8 cellular contexts compared by ENCODE assay signal in the genomic region with DNA sequence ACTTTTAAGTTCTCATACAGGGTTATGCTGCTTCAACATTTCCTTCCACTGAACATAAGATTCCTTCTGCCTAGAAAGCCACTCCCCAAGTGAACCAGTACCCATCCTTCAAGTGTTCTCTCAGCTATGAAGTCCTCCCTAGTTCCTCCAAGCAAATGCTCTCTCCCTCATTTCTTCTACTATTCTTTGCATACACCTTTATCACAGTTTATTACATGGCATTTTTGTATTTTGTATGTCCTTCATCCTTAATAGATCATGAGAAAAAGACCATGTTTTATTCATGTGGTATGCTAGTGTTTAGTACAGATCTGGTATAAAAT. TPM values are rescaled to one million over a fixed set of nuclear protein-coding genes. Genes with fewer than 3 reads are reported as not detected.
DNase-seq lines count a peak whose midpoint lies in the region; ATAC-seq, FAIRE-seq and TF ChIP-seq lines count a peak whose summit lies in the region.

No MANE protein-coding gene starts in this region.

- H3K36me3 ChIP-seq in Caco-2 (ENCODE audit: control insufficient read depth, insufficient read depth, low read length) (no peaks in the 10 kb centered on the region), HUES64 (ENCODE audit: insufficient read depth, low read length) (no peaks in the 10 kb centered on the region), bronchial epithelial cell (ENCODE audit: control insufficient read depth, insufficient read depth, low read length) (no peaks in the 10 kb centered on the region)

- H3K4me1 Mint-ChIP-seq in Caco-2 (ENCODE audit: low read depth, unreplicated experiment) (peaks cover 18% of the 10 kb centered on the region), neural crest cell (peaks cover 31% of the 10 kb centered on the region)

- no peak for FAIRE-seq in bronchial epithelial cell (lab: Jason Lieb, UNC)

- POLR2A ChIA-PET in Caco-2 (lab: Charles Lee), result no interaction called here

- H3K36me3 Mint-ChIP-seq in Caco-2 (ENCODE audit: insufficient read depth, unreplicated experiment), result peaks cover 6% of the 10 kb centered on the region
- no peaks in the 10 kb centered on the region for H3K36me3 Mint-ChIP-seq in neural crest cell (ENCODE audit: low read depth)

- H3K27me3 Mint-ChIP-seq in Caco-2 (ENCODE audit: insufficient read depth, unreplicated experiment) (no peaks in the 10 kb centered on the region), neural crest cell (ENCODE audit: low read depth) (no peaks in the 10 kb centered on the region)

- H3K9me3 Mint-ChIP-seq in Caco-2 (ENCODE audit: unreplicated experiment) (no peaks in the 10 kb centered on the region), neural crest cell (no peaks in the 10 kb centered on the region)

- H3K4me3 ChIP-seq in Caco-2 (ENCODE audit: low read depth, low read length), result peak overlapping the region; percentile 6; the same call in 1 of the 2 replicates
- peak overlapping the region; percentile 91 for H3K4me3 ChIP-seq in HUES64 (ENCODE audit: low read length)
- peak overlapping the region; percentile 81 for H3K4me3 ChIP-seq in bronchial epithelial cell (ENCODE audit: low read depth, low read length)

- no peaks in the 10 kb centered on the region for H3K9me3 ChIP-seq in Caco-2
- no peaks in the 10 kb centered on the region for H3K9me3 ChIP-seq in HUES64 (ENCODE audit: insufficient read depth, low read depth, low read length)

- peak overlapping the region; percentile 90 for H3K4me3 Mint-ChIP-seq in Caco-2 (ENCODE audit: unreplicated experiment)
- peak overlapping the region; percentile 75 for H3K4me3 Mint-ChIP-seq in neural crest cell

- intact Hi-C loops in Caco-2 (cut with micrococcal nuclease; ENCODE audit: unreplicated experiment), result loop anchor here (5.0 kb wide), 1 partner anchor 177 kb away; no protein-coding TSS in a partner anchor

- BruUV-seq in Caco-2 (replicated peaks; lab: Mats Ljungman, UMichigan), result no TSS peak

- no peak for TF ChIP-seq CTCF in Caco-2 (IDR thresholded peaks at IDR 0.05; ENCODE audit: insufficient read depth in 1 of 2, low read depth in 1 of 2, low read length in 1 of 2, severe bottlenecking in 1 of 2, unreplicated experiment in 1 of 2)
- no peak for TF ChIP-seq CTCF in bronchial epithelial cell (IDR thresholded peaks at IDR 0.05; ENCODE audit: insufficient read depth, low read length, severe bottlenecking)
- no peak for TF ChIP-seq CTCF in neural crest cell (conservative IDR thresholded peaks at IDR 0.05)
- no peak for TF ChIP-seq CTCF in GM13977 (IDR thresholded peaks at IDR 0.05; ENCODE audit: extremely low read depth, insufficient read depth, missing control alignments)

- DNase-seq in Caco-2 (no peak), bronchial epithelial cell (ENCODE audit: low read depth) (peak; percentile 29), neural crest cell (ENCODE audit: low read depth, low spot score) (no peak), GM13977 (ENCODE audit: low spot score) (no peak), GM19238 (ENCODE audit: insufficient read length, low spot score) (no peak)
- DNase-seq in effector CD4-positive, alpha-beta T cell, result no peak

- no peaks in the 10 kb centered on the region for H3K27me3 ChIP-seq in Caco-2 (replicated peaks; ENCODE audit: control insufficient read depth, insufficient read depth, low read length)
- H3K27me3 ChIP-seq in HUES64 (ENCODE audit: insufficient read depth, low read length), result peaks cover 14% of the 10 kb centered on the region
- no peaks in the 10 kb centered on the region for H3K27me3 ChIP-seq in bronchial epithelial cell (ENCODE audit: control insufficient read depth, insufficient read depth, low read length)

- CTCF ChIA-PET in Caco-2 (lab: Charles Lee), result no interaction called here

- in situ Hi-C loops in GM13977 (cut with MboI; ENCODE audit: low pct_unique_long_range_greater_than_20kb, low sequenced_read_pairs, unreplicated experiment), result no loop called here

- no peak overlapping the region for H3K9ac ChIP-seq in HUES64 (ENCODE audit: low read depth, low read length)

- peaks cover 25% of the 10 kb centered on the region for H3K4me1 ChIP-seq in Caco-2
- peaks cover 33% of the 10 kb centered on the region for H3K4me1 ChIP-seq in HUES64 (ENCODE audit: insufficient read depth, low read length)

- H3K27ac Mint-ChIP-seq in Caco-2 (ENCODE audit: unreplicated experiment), result no peak overlapping the region
- H3K27ac Mint-ChIP-seq in neural crest cell (ENCODE audit: unreplicated experiment), result no peak overlapping the region

- H3K27ac ChIP-seq in HUES64 (ENCODE audit: low read depth, low read length), result no peak overlapping the region

- ATAC-seq in esophagus mucosa, result no peak

RNA-seq across cellular contexts. Expression of a gene that starts 1.9 kb away (rescaled TPM):
- 78.7 and 81.0 TPM in 2 replicates for total RNA-seq in Caco-2 (2022)
- polyA plus RNA-seq in HUES64 (2013, experiment 1 of 2), result 50.5 TPM
- 55.5 TPM for polyA plus RNA-seq in HUES64 (2013, experiment 2 of 2)
- 64.8 and 74.8 TPM in 2 replicates for total RNA-seq in bronchial epithelial cell
- 39.4 and 42.2 TPM in 2 replicates for total RNA-seq in neural crest cell
- total RNA-seq in esophagus mucosa, result 131 TPM

Comparison
In these comparisons a context has a peak if more than half of its experiments do, and no peak if none do; other contexts are left out.
1. H3K4me3 ChIP-seq: peak in every context shown above with its lines; median percentile 91 in HUES64; 81 in bronchial epithelial cell; 6 in Caco-2.